In the genomic region with DNA sequence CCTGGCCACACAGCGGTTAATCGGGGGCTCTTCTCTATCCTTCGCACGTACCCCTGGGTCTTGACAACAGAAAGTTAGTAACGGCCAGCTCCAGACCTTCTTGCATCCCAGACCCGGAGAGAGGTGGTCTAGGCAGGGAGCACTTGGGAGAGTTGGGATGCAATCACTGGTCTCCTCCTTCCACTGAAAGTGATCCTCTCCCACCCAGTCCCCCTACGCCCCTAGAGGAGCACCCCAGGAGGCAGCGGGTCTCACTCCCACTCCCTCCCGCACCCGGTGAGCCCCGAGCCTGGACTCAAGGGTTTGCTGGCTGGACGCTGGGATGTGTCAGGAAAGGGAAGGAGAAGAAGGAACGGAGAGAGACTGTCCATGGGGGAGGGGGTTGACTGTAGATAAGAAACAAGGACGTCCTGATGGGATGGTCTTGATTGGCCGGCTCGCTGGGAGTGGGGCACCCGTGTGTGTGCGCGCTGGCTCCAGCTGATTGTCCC, we compare ENCODE assay signal across 9 cellular contexts. TPM values are rescaled to one million over a fixed set of nuclear protein-coding genes. Genes with fewer than 3 reads are reported as not detected.
A peak's percentile ranks its signal among the peaks of the same experiment; 100 is the strongest.
DNase-seq lines count a peak whose midpoint lies in the region; ATAC-seq and TF ChIP-seq lines count a peak whose summit lies in the region.
"Had no signal": no experiment of that assay in that cellular context is flagged by ENCODE, and none has a peak within 500 bp of the region (broad histone marks: within the 10 kb centered on the region; RNA-seq: fewer than 3 reads in every experiment).

No MANE protein-coding gene starts in this region.

- peaks cover 0 to 8% (median 0%) of the 10 kb centered on the region in 7 donors for H3K9me3 Mint-ChIP-seq in CD4-positive, CD25-positive, alpha-beta regulatory T cell

- TF ChIP-seq CTCF in Peyer's patch (IDR thresholded peaks at IDR 0.05) (no peak), omental fat pad (IDR thresholded peaks at IDR 0.05) (no peak)

- H3K4me3 ChIP-seq in CD4-positive, CD25-positive, alpha-beta regulatory T cell (ENCODE audit: low read depth, low read length), result no peak overlapping the region
- peak overlapping the region in 3 of 4 donors; percentile 35 to 59 (median 38) for H3K4me3 ChIP-seq in Peyer's patch

- H3K36me3 Mint-ChIP-seq in CD4-positive, CD25-positive, alpha-beta regulatory T cell, result no peaks in the 10 kb centered on the region

- peaks cover 9 to 28% (median 13%) of the 10 kb centered on the region in 4 donors for H3K4me1 Mint-ChIP-seq in CD4-positive, CD25-positive, alpha-beta regulatory T cell

- peaks cover 20% of the 10 kb centered on the region for H3K27me3 ChIP-seq in CD4-positive, CD25-positive, alpha-beta regulatory T cell (ENCODE audit: control insufficient read depth, insufficient read depth, low read length)
- peaks cover 0 to 9% of the 10 kb centered on the region in 2 donors for H3K27me3 ChIP-seq in Peyer's patch

- H3K9me3 ChIP-seq in CD4-positive, CD25-positive, alpha-beta regulatory T cell (ENCODE audit: control insufficient read depth in 2 of 2, low read length in 2 of 2), result no peaks in the 10 kb centered on the region
- no peaks in the 10 kb centered on the region for H3K9me3 ChIP-seq in Peyer's patch

- no peaks in the 10 kb centered on the region for H3K36me3 ChIP-seq in CD4-positive, CD25-positive, alpha-beta regulatory T cell (ENCODE audit: control insufficient read depth, insufficient read depth, low read length)
- no peaks in the 10 kb centered on the region for H3K36me3 ChIP-seq in Peyer's patch

- H3K27me3 Mint-ChIP-seq in CD4-positive, CD25-positive, alpha-beta regulatory T cell, result peaks cover 69% of the 10 kb centered on the region

- no peak overlapping the region for H3K27ac ChIP-seq in CD4-positive, CD25-positive, alpha-beta regulatory T cell (ENCODE audit: insufficient read depth, low read length, poor library complexity, severe bottlenecking)
- H3K27ac ChIP-seq in Peyer's patch, result no peak overlapping the region

- no peak overlapping the region for H3K27ac Mint-ChIP-seq in CD4-positive, CD25-positive, alpha-beta regulatory T cell

- H3K4me3 Mint-ChIP-seq in CD4-positive, CD25-positive, alpha-beta regulatory T cell, result peak overlapping the region in 3 of 4 donors; percentile 47 to 80 (median 50)

- TF ChIP-seq POLR2A in Peyer's patch (IDR thresholded peaks at IDR 0.05), result no peak
- no peak for TF ChIP-seq POLR2A in erythroblast (IDR thresholded peaks at IDR 0.05; ENCODE audit: low read length)

- DNase-seq in CD4-positive, CD25-positive, alpha-beta regulatory T cell, result no peak
- DNase-seq in Peyer's patch (no peak), omental fat pad (ENCODE audit: low spot score) (no peak), NCI-H1105 (lab: John Stamatoyannopoulos, UW) (no peak), erythroblast (lab: John Stamatoyannopoulos, UW) (no peak)
- DNase-seq: activated gamma-delta T cell treated with Interleukin-2 at 50 U/mL for 16 hours had no signal

- H3K4me1 ChIP-seq in CD4-positive, CD25-positive, alpha-beta regulatory T cell (ENCODE audit: control insufficient read depth, insufficient read depth, low read length, poor library complexity, severe bottlenecking), result peaks cover 6% of the 10 kb centered on the region
- peaks cover 0 to 23% (median 0%) of the 10 kb centered on the region in 4 donors for H3K4me1 ChIP-seq in Peyer's patch

- no peak for ATAC-seq in CD4-positive, CD25-positive, alpha-beta regulatory T cell (ENCODE audit: low read depth in 2 of 2)
- peak; percentile 22 for ATAC-seq in esophagus mucosa
- ATAC-seq in omental fat pad (ENCODE audit: low FRiP score), result peak; percentile 16
- no peak for ATAC-seq in GM21526 (IDR thresholded peaks at IDR 0.05; ENCODE audit: low FRiP score, unreplicated experiment)
- ATAC-seq in GM19452 (IDR thresholded peaks at IDR 0.05; ENCODE audit: unreplicated experiment), result no peak

RNA-seq across cellular contexts. Expression of gene RORB, which starts 2.0 kb away (rescaled TPM):
- not detected for total RNA-seq in CD4-positive, CD25-positive, alpha-beta regulatory T cell
- polyA plus RNA-seq in CD4-positive, CD25-positive, alpha-beta regulatory T cell, result not detected
- 1 to 10 TPM in 1 of 4 donors, under 1 TPM in 2, not detected in 1; under 0.01 to 2.5 (median 0.94) TPM for total RNA-seq in Peyer's patch
- total RNA-seq in esophagus mucosa, result 0.08 TPM
- 1 to 10 TPM in 3 of 4 donors, under 1 TPM in 1; 0.50 to 2.8 (median 2.1) TPM for total RNA-seq in omental fat pad

Comparison
In these comparisons a context has a peak if more than half of its experiments do, and no peak if none do; other contexts are left out.
1. ATAC-seq: peak in esophagus mucosa (single experiment) and omental fat pad (single experiment); none in CD4-positive, CD25-positive, alpha-beta regulatory T cell (0 of 2), GM21526 (single experiment) and GM19452 (single experiment).